In genomic region chr18:61606759-61607158, GRCh38 we compare ENCODE assay signal across 8 cellular contexts.
DNase-seq lines count a peak whose midpoint lies in the region; ATAC-seq lines count a peak whose summit lies in the region.

No MANE protein-coding gene starts in this region.

- H3K4me3 Mint-ChIP-seq in effector memory CD8-positive, alpha-beta T cell: no peak overlapping the region

- H3K4me1 Mint-ChIP-seq in effector memory CD8-positive, alpha-beta T cell (ENCODE audit: low read depth in 2 of 2): no peaks in the 10 kb centered on the region

- no peaks in the 10 kb centered on the region for H3K9me3 Mint-ChIP-seq in effector memory CD8-positive, alpha-beta T cell

- H3K36me3 Mint-ChIP-seq in effector memory CD8-positive, alpha-beta T cell (ENCODE audit: insufficient read depth): no peaks in the 10 kb centered on the region

- H3K27ac Mint-ChIP-seq in effector memory CD8-positive, alpha-beta T cell: no peak overlapping the region

- H3K27ac ChIP-seq in epithelial cell of prostate: peak overlapping the region; percentile 83

- H3K27me3 Mint-ChIP-seq in effector memory CD8-positive, alpha-beta T cell: peaks cover 0 to 37% of the 10 kb centered on the region in 2 donors

- no peak for ATAC-seq in effector memory CD8-positive, alpha-beta T cell (replicated peaks)
- no peak for ATAC-seq in HG02588 (IDR thresholded peaks at IDR 0.05; ENCODE audit: unreplicated experiment)

- DNase-seq in CMK (ENCODE audit: low read depth) (peak; percentile 42), OCI-M2 (lab: John Stamatoyannopoulos, UW; ENCODE audit: unreplicated experiment) (peak; percentile 31), epithelial cell of prostate (ENCODE audit: low read depth, low spot score) (peak; percentile 66), mucosa of gallbladder (ENCODE audit: low spot score) (peak; percentile 89), KG1 (lab: John Stamatoyannopoulos, UW) (no peak), NCI-H2196 treated with DMSO at 0.1 percent for 48 hours (lab: John Stamatoyannopoulos, UW; ENCODE audit: unreplicated experiment) (no peak)
- no peak for DNase-seq in effector memory CD8-positive, alpha-beta T cell

Comparison
In these comparisons a context has a peak if more than half of its experiments do, and no peak if none do; other contexts are left out.
1. DNase-seq: peak in CMK (single experiment), OCI-M2 (single experiment), epithelial cell of prostate (single experiment) and mucosa of gallbladder (single experiment); none in KG1 (single experiment), NCI-H2196 treated with DMSO at 0.1 percent for 48 hours (single experiment) and effector memory CD8-positive, alpha-beta T cell (0 of 3).